Comparison of ENCODE assay signal across 25 cellular contexts in the genomic region with DNA sequence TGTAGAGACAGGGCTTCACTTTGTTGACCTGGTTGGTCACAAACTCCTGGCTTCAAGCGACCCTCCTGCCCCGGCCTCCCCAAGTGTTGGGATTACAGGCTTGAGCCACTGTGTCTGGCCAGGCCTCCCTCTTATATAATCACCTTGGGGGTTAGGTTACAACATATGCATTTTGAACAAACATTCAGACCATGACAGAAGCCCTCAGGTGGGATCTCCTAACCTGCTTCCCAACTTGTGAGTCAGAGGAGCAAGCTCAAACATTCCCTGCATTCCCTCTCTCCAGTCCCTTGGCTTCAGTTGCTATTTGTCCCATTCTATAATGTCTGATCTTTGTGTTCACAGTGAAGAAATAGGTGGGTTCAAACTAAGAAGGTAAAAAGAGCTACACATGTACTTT.
DNase-seq lines count a peak whose midpoint lies in the region; ATAC-seq and TF ChIP-seq lines count a peak whose summit lies in the region.
"Had no signal": no experiment of that assay in that cellular context is flagged by ENCODE, and none has a peak within 500 bp of the region (broad histone marks: within the 10 kb centered on the region; RNA-seq: fewer than 3 reads in every experiment).

No MANE protein-coding gene starts in this region.

- CTCF ChIA-PET in RWPE1 (lab: Yijun Ruan, JAX) = no interaction called here

- no peak overlapping the region for H2BK15ac ChIP-seq in mesendoderm (replicated peaks; ENCODE audit: low read depth)

- H3K79me1 ChIP-seq in mesendoderm (ENCODE audit: low read length) = no peaks in the 10 kb centered on the region

- no peak overlapping the region for H3K56ac ChIP-seq in mesendoderm (ENCODE audit: low read length)

- peak; percentile 69 for ATAC-seq in foreskin keratinocyte
- no peak for ATAC-seq in HG02610 (IDR thresholded peaks at IDR 0.05; ENCODE audit: unreplicated experiment)
- no peak for ATAC-seq in GM18868 (IDR thresholded peaks at IDR 0.05; ENCODE audit: unreplicated experiment)
- ATAC-seq: A549, K562, Right ventricle myocardium inferior, SK-N-SH treated with all-trans-retinoic acid at 6 μM for 48 hours had no signal

- no peak overlapping the region for H2AK5ac ChIP-seq in mesendoderm (ENCODE audit: low read length)

- no peak overlapping the region for H2BK5ac ChIP-seq in mesendoderm (ENCODE audit: low read length)

- no peak overlapping the region for H3K23ac ChIP-seq in mesendoderm (ENCODE audit: low read length)

- no peak overlapping the region for H4K5ac ChIP-seq in mesendoderm (ENCODE audit: low read length)

- no peak overlapping the region for H3K18ac ChIP-seq in mesendoderm (ENCODE audit: low read length)

- peaks cover 10% of the 10 kb centered on the region for H3K4me1 ChIP-seq in foreskin keratinocyte
- no peaks in the 10 kb centered on the region for H3K4me1 ChIP-seq in mesendoderm (ENCODE audit: control insufficient read depth, low read depth, low read length)
- H3K4me1 ChIP-seq: A549; BLaER1 treated with 17β-estradiol and CSF1 and Interleukin-3, amounts not matched to agents 10 nM and 100 nM; SJCRH30 had no signal

- H3K4me2 ChIP-seq in mesendoderm (ENCODE audit: low read length) = no peak overlapping the region
- H3K4me2 ChIP-seq: A549; BLaER1 treated with 17β-estradiol and CSF1 and Interleukin-3, amounts not matched to agents 10 nM and 100 nM had no signal

- H3K27me3 ChIP-seq in foreskin keratinocyte (no peaks in the 10 kb centered on the region), mesendoderm (ENCODE audit: insufficient read depth, low read length, poor library complexity) (no peaks in the 10 kb centered on the region)
- H3K27me3 ChIP-seq: SJCRH30 had no signal

- H3K27ac ChIP-seq in RWPE1 = no peak overlapping the region
- no peak overlapping the region for H3K27ac ChIP-seq in foreskin keratinocyte
- no peak overlapping the region for H3K27ac ChIP-seq in mesendoderm (ENCODE audit: low read depth, low read length)
- H3K27ac ChIP-seq: A549; BLaER1 treated with 17β-estradiol and CSF1 and Interleukin-3, amounts not matched to agents 10 nM and 100 nM; GM23248; SJCRH30 had no signal

- H3K79me2 ChIP-seq in mesendoderm (ENCODE audit: control insufficient read depth, insufficient read depth, low read length) = no peaks in the 10 kb centered on the region

- H4K8ac ChIP-seq in mesendoderm (ENCODE audit: low read depth, low read length) = no peak overlapping the region

- H3K9ac ChIP-seq in mesendoderm (ENCODE audit: low read length) = no peak overlapping the region
- H3K9ac ChIP-seq: BLaER1 treated with 17β-estradiol and CSF1 and Interleukin-3, amounts not matched to agents 10 nM and 100 nM; GM23248 had no signal

- no peaks in the 10 kb centered on the region for H3K36me3 ChIP-seq in mesendoderm (ENCODE audit: control insufficient read depth, insufficient read depth, low read length)
- H3K36me3 ChIP-seq: BLaER1 treated with 17β-estradiol and CSF1 and Interleukin-3, amounts not matched to agents 10 nM and 100 nM; SJCRH30 had no signal

- no peak overlapping the region for H3K4me3 ChIP-seq in mesendoderm (ENCODE audit: low read length)
- H3K4me3 ChIP-seq: A549; BLaER1 treated with 17β-estradiol and CSF1 and Interleukin-3, amounts not matched to agents 10 nM and 100 nM; GM23248; K562; SJCRH30 had no signal

- POLR2A ChIA-PET in RWPE1 (lab: Yijun Ruan, JAX; ENCODE audit: low non-redundant PET) = no interaction called here

- no peak for TF ChIP-seq CTCF in RWPE1 (conservative IDR thresholded peaks at IDR 0.05; ENCODE audit: low read depth)
- TF ChIP-seq CTCF in foreskin keratinocyte (conservative IDR thresholded peaks at IDR 0.05) = no peak

- H2BK120ac ChIP-seq in mesendoderm (ENCODE audit: low read depth, low read length) = no peak overlapping the region

- DNase-seq in ELF-1 (ENCODE audit: low read depth, low spot score) (peak; percentile 77), RWPE1 (ENCODE audit: low spot score) (peak; percentile 3), foreskin keratinocyte (peak; percentile 30 to 59), mesendoderm (peak; percentile 70), NCI-H2227 (lab: John Stamatoyannopoulos, UW; ENCODE audit: unreplicated experiment) (no peak)
- DNase-seq: AML-193; CD4-positive, alpha-beta T cell; DMS79; GM23248; H9; Kasumi-1; MV-4-11; NCI-H1105; NCI-H2029 treated with DMSO at 0.1 percent for 48 hours; NCI-H226; NCI-H510A; NCI-H69; SJCRH30 had no signal

- H3K4ac ChIP-seq in mesendoderm (ENCODE audit: low read depth, low read length) = no peak overlapping the region

- WGBS in mesendoderm (ENCODE audit: extremely low coverage, insufficient coverage, low lambda C conversion rate) = no CpG with 5 or more reads among the region's 2 CpGs
